20 cellular contexts compared by ENCODE assay signal in the genomic region with DNA sequence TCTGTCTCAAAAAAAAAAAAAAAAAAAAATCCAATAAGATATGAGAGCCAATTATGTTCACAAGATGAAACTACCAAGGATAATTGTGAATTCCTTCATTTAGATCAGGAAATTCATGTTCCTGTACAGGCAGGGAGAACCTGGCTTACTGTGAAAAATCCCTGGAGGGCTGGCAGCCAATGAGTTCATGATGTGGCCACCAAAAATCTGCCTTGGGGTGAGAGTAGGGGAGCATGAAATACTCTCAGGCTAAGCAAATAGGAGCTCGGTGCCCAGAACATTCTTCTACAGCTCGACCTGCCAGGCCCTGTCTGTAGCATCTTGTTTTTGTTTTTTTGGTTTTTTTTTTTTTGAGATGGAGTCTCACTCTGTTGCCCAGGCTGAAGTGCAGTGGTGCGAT. TPM values are rescaled to one million over a fixed set of nuclear protein-coding genes. Genes with fewer than 3 reads are reported as not detected.
A peak's percentile ranks its signal among the peaks of the same experiment; 100 is the strongest.
DNase-seq lines count a peak whose midpoint lies in the region; ATAC-seq and TF ChIP-seq lines count a peak whose summit lies in the region.
"Had no signal": no experiment of that assay in that cellular context is flagged by ENCODE, and none has a peak within 500 bp of the region (broad histone marks: within the 10 kb centered on the region; RNA-seq: fewer than 3 reads in every experiment).

No MANE protein-coding gene starts in this region.

- no peak for TF ChIP-seq CTCF in activated CD8-positive, alpha-beta T cell treated with anti-CD3 and anti-CD28 coated beads for 36 hours (IDR thresholded peaks at IDR 0.05)
- TF ChIP-seq CTCF in PC-3 (conservative IDR thresholded peaks at IDR 0.05; ENCODE audit: low read depth, low read length) (no peak), neutrophil (IDR thresholded peaks at IDR 0.05) (no peak)

- H3K9ac ChIP-seq in PC-3 (ENCODE audit: low read length), result no peak overlapping the region

- H3K4me2 ChIP-seq in PC-3 (ENCODE audit: low read length), result no peak overlapping the region

- H3K4me3 Mint-ChIP-seq in activated CD8-positive, alpha-beta T cell treated with anti-CD3 and anti-CD28 coated beads, Interleukin-2, amount 10 ng/mL, durations not matched to agents 7 days and 5 days, result no peak overlapping the region
- no peak overlapping the region for H3K4me3 Mint-ChIP-seq in activated CD8-positive, alpha-beta T cell treated with anti-CD3 and anti-CD28 coated beads for 36 hours
- H3K4me3 Mint-ChIP-seq in central memory CD8-positive, alpha-beta T cell, result peak overlapping the region; percentile 13
- H3K4me3 Mint-ChIP-seq: activated CD4-positive, alpha-beta T cell treated with anti-CD3 and anti-CD28 coated beads, Interleukin-2, amount 10 ng/mL, durations not matched to agents 24 days and 14 days; H9; stimulated activated naive CD8-positive, alpha-beta T cell treated with anti-CD3 and anti-CD28 coated beads, Interleukin-15, amount 100 ng/mL, for 72 hours; T-helper 1 cell treated with Interleukin-12 subunit alpha and Interleukin-12 subunit beta and Interleukin-4 antibody, amounts not matched to agents 30 μg/mL and 1 μg/mL, for 36 hours had no signal

- H3K4me1 ChIP-seq in PC-3 (ENCODE audit: insufficient read depth, low read length) (peaks cover 33% of the 10 kb centered on the region), neutrophil (ENCODE audit: control insufficient read depth in 1 of 2, insufficient read depth in 1 of 2, low read depth in 1 of 2, low read length in 1 of 2) (peaks cover 42 to 48% of the 10 kb centered on the region in 2 experiments)
- H3K4me1 ChIP-seq: BE2C, transverse colon had no signal

- H4K20me1 ChIP-seq in PC-3 (ENCODE audit: low read length), result no peaks in the 10 kb centered on the region

- POLR2A ChIA-PET in activated CD8-positive, alpha-beta T cell treated with anti-CD3 and anti-CD28 coated beads, Interleukin-2, amount 10 ng/mL, durations not matched to agents 7 days and 5 days (lab: Charles Lee), result interaction anchor here (0.6 to 3.5 kb wide), 3 partner anchors 14 to 73 kb away, joined by 3 to 23 read pairs (median 5); no protein-coding TSS in a partner anchor
- POLR2A ChIA-PET in activated CD8-positive, alpha-beta T cell treated with anti-CD3 and anti-CD28 coated beads for 36 hours (lab: Charles Lee), result interaction anchor here (0.9 to 2.9 kb wide), 6 partner anchors 10 to 72 kb away, joined by 3 to 11 read pairs (median 4); partner anchors contain the start of gene PIK3CD
- POLR2A ChIA-PET in PC-3 (lab: Charles Lee; ENCODE audit: unreplicated experiment), result no interaction called here

- no peak overlapping the region for H2AFZ ChIP-seq in PC-3 (ENCODE audit: low read length)

- CTCF ChIA-PET in activated CD8-positive, alpha-beta T cell treated with anti-CD3 and anti-CD28 coated beads, Interleukin-2, amount 10 ng/mL, durations not matched to agents 7 days and 5 days (lab: Charles Lee), result interaction anchor here (3.1 to 4.2 kb wide), 2 partner anchors 15 to 75 kb away, joined by 13 to 22 read pairs; no protein-coding TSS in a partner anchor
- CTCF ChIA-PET in activated CD8-positive, alpha-beta T cell treated with anti-CD3 and anti-CD28 coated beads for 36 hours (lab: Charles Lee), result interaction anchor here (1.0 to 3.1 kb wide), 8 partner anchors 11 to 114 kb away, joined by 3 to 18 read pairs (median 7); no protein-coding TSS in a partner anchor
- CTCF ChIA-PET in PC-3 (lab: Charles Lee), result no interaction called here

- H3K27me3 ChIP-seq in PC-3 (ENCODE audit: low read length) (no peaks in the 10 kb centered on the region), neutrophil (no peaks in the 10 kb centered on the region)
- H3K27me3 ChIP-seq: BE2C, heart right ventricle, transverse colon had no signal

- H3K79me2 ChIP-seq in PC-3 (ENCODE audit: low read length), result no peaks in the 10 kb centered on the region

- H3K27me3 Mint-ChIP-seq in activated CD8-positive, alpha-beta T cell treated with anti-CD3 and anti-CD28 coated beads, Interleukin-2, amount 10 ng/mL, durations not matched to agents 7 days and 5 days (ENCODE audit: low read depth), result no peaks in the 10 kb centered on the region
- H3K27me3 Mint-ChIP-seq in activated CD8-positive, alpha-beta T cell treated with anti-CD3 and anti-CD28 coated beads for 36 hours, result no peaks in the 10 kb centered on the region
- no peaks in the 10 kb centered on the region for H3K27me3 Mint-ChIP-seq in central memory CD8-positive, alpha-beta T cell
- H3K27me3 Mint-ChIP-seq: activated CD4-positive, alpha-beta T cell treated with anti-CD3 and anti-CD28 coated beads, Interleukin-2, amount 10 ng/mL, durations not matched to agents 24 days and 14 days; stimulated activated naive CD8-positive, alpha-beta T cell treated with anti-CD3 and anti-CD28 coated beads, Interleukin-15, amount 100 ng/mL, for 72 hours had no signal

- peaks cover 78% of the 10 kb centered on the region for H3K36me3 Mint-ChIP-seq in activated CD8-positive, alpha-beta T cell treated with anti-CD3 and anti-CD28 coated beads, Interleukin-2, amount 10 ng/mL, durations not matched to agents 7 days and 5 days (ENCODE audit: low read depth)
- H3K36me3 Mint-ChIP-seq in activated CD8-positive, alpha-beta T cell treated with anti-CD3 and anti-CD28 coated beads for 36 hours (ENCODE audit: low read depth), result peaks cover 65% of the 10 kb centered on the region
- peaks cover 28% of the 10 kb centered on the region for H3K36me3 Mint-ChIP-seq in central memory CD8-positive, alpha-beta T cell (ENCODE audit: insufficient read depth)

- H3K9me2 ChIP-seq in PC-3 (replicated peaks; ENCODE audit: low read length), result no peaks in the 10 kb centered on the region

- H3F3A ChIP-seq in PC-3 (ENCODE audit: low read length, unreplicated experiment), result no peaks in the 10 kb centered on the region

- H3K9me3 ChIP-seq in PC-3 (ENCODE audit: low read length) (no peaks in the 10 kb centered on the region), neutrophil (no peaks in the 10 kb centered on the region)
- H3K9me3 ChIP-seq: BE2C, heart right ventricle, mucosa of descending colon, transverse colon had no signal

- BruUV-seq in PC-3 (replicated peaks; lab: Mats Ljungman, UMichigan), result no TSS peak

- peak overlapping the region; percentile 44 for H3K27ac Mint-ChIP-seq in activated CD8-positive, alpha-beta T cell treated with anti-CD3 and anti-CD28 coated beads, Interleukin-2, amount 10 ng/mL, durations not matched to agents 7 days and 5 days
- no peak overlapping the region for H3K27ac Mint-ChIP-seq in activated CD8-positive, alpha-beta T cell treated with anti-CD3 and anti-CD28 coated beads for 36 hours
- no peak overlapping the region for H3K27ac Mint-ChIP-seq in central memory CD8-positive, alpha-beta T cell (ENCODE audit: low read depth)

- H3K27ac ChIP-seq in PC-3 (ENCODE audit: low read length) (no peak overlapping the region), neutrophil (peak overlapping the region; percentile 31)
- H3K27ac ChIP-seq: 22Rv1, heart right ventricle, skin epidermis, transverse colon had no signal

- H3K4me3 ChIP-seq in PC-3 (ENCODE audit: low read length) (no peak overlapping the region), neutrophil (ENCODE audit: low read depth in 1 of 2, low read length in 1 of 2) (no peak overlapping the region)
- H3K4me3 ChIP-seq: heart right ventricle, mucosa of descending colon, skin epidermis, transverse colon had no signal

- H3K36me3 ChIP-seq in PC-3 (ENCODE audit: low read depth, low read length), result no peaks in the 10 kb centered on the region
- H3K36me3 ChIP-seq in neutrophil, result peaks cover 44% of the 10 kb centered on the region
- H3K36me3 ChIP-seq: BE2C, transverse colon had no signal

- no peak for ATAC-seq in activated CD8-positive, alpha-beta T cell treated with anti-CD3 and anti-CD28 coated beads, Interleukin-2, amount 10 ng/mL, durations not matched to agents 7 days and 5 days
- no peak for ATAC-seq in activated CD8-positive, alpha-beta T cell treated with anti-CD3 and anti-CD28 coated beads for 36 hours
- ATAC-seq in PC-3 (no peak), GM21737 (IDR thresholded peaks at IDR 0.05; ENCODE audit: unreplicated experiment) (no peak)
- ATAC-seq in central memory CD8-positive, alpha-beta T cell (replicated peaks; ENCODE audit: extremely low read depth, poor library complexity, severe bottlenecking), result no peak

- no peak for DNase-seq in activated CD8-positive, alpha-beta T cell treated with anti-CD3 and anti-CD28 coated beads, Interleukin-2, amount 10 ng/mL, durations not matched to agents 7 days and 5 days
- DNase-seq in activated CD8-positive, alpha-beta T cell treated with anti-CD3 and anti-CD28 coated beads for 36 hours, result no peak
- DNase-seq in PC-3, result peak; percentile 21
- no peak for DNase-seq in central memory CD8-positive, alpha-beta T cell (ENCODE audit: low spot score in 2 of 2)
- DNase-seq in effector CD4-positive, alpha-beta T cell, result no peak
- DNase-seq in stimulated activated CD4-positive, alpha-beta T cell treated with anti-CD3 and anti-CD28 coated beads, Interleukin-4, amount 100 ng/mL, for 24 hours, result no peak
- DNase-seq: activated effector memory CD4-positive, alpha-beta T cell treated with anti-CD3 and anti-CD28 coated beads, Interleukin-2, amount 50 U/mL, for 16 hours; heart right ventricle; stimulated activated CD4-positive, alpha-beta T cell treated with anti-CD3 and anti-CD28 coated beads, Interleukin-4, amount 100 ng/mL, for 4 hours; transverse colon had no signal

- H3K4me1 Mint-ChIP-seq in activated CD8-positive, alpha-beta T cell treated with anti-CD3 and anti-CD28 coated beads, Interleukin-2, amount 10 ng/mL, durations not matched to agents 7 days and 5 days (ENCODE audit: low read depth), result peaks cover 72% of the 10 kb centered on the region
- H3K4me1 Mint-ChIP-seq in activated CD8-positive, alpha-beta T cell treated with anti-CD3 and anti-CD28 coated beads for 36 hours (ENCODE audit: low read depth), result peaks cover 68% of the 10 kb centered on the region
- peaks cover 60% of the 10 kb centered on the region for H3K4me1 Mint-ChIP-seq in central memory CD8-positive, alpha-beta T cell

- peaks cover 12% of the 10 kb centered on the region for H3K9me3 Mint-ChIP-seq in activated CD8-positive, alpha-beta T cell treated with anti-CD3 and anti-CD28 coated beads, Interleukin-2, amount 10 ng/mL, durations not matched to agents 7 days and 5 days (ENCODE audit: insufficient read depth)
- H3K9me3 Mint-ChIP-seq in activated CD8-positive, alpha-beta T cell treated with anti-CD3 and anti-CD28 coated beads for 36 hours, result peaks cover 6% of the 10 kb centered on the region
- no peaks in the 10 kb centered on the region for H3K9me3 Mint-ChIP-seq in central memory CD8-positive, alpha-beta T cell

- intact Hi-C loops in activated CD8-positive, alpha-beta T cell treated with anti-CD3 and anti-CD28 coated beads for 36 hours (cut with micrococcal nuclease), result no loop called here
- intact Hi-C loops in PC-3 (cut with micrococcal nuclease), result no loop called here

RNA-seq across cellular contexts. Expression of gene PIK3CD, which starts 50.1 kb away (rescaled TPM):
- total RNA-seq in activated CD8-positive, alpha-beta T cell treated with anti-CD3 and anti-CD28 coated beads, Interleukin-2, amount 10 ng/mL, durations not matched to agents 7 days and 5 days, result 100 to 1,000 TPM; 283 to 285 TPM
- 100 to 1,000 TPM; 152 to 158 TPM for total RNA-seq in activated CD8-positive, alpha-beta T cell treated with anti-CD3 and anti-CD28 coated beads for 36 hours
- 4.5 and 6.0 TPM in 2 replicates for total RNA-seq in PC-3 (2014; rRNA removed)

Comparison
In these comparisons a context has a peak if more than half of its experiments do, and no peak if none do; other contexts are left out.
1. RNA of gene PIK3CD, which starts 50.1 kb away (total RNA-seq): 283 to 285 TPM in activated CD8-positive, alpha-beta T cell treated with anti-CD3 and anti-CD28 coated beads, Interleukin-2, amount 10 ng/mL, durations not matched to agents 7 days and 5 days and 152 to 158 TPM in activated CD8-positive, alpha-beta T cell treated with anti-CD3 and anti-CD28 coated beads for 36 hours; 4.5 to 6.0 TPM in PC-3; every median in the first group is over 10 times any median in the second.